ENCODE assay signal across 1 cellular context in the genomic region with DNA sequence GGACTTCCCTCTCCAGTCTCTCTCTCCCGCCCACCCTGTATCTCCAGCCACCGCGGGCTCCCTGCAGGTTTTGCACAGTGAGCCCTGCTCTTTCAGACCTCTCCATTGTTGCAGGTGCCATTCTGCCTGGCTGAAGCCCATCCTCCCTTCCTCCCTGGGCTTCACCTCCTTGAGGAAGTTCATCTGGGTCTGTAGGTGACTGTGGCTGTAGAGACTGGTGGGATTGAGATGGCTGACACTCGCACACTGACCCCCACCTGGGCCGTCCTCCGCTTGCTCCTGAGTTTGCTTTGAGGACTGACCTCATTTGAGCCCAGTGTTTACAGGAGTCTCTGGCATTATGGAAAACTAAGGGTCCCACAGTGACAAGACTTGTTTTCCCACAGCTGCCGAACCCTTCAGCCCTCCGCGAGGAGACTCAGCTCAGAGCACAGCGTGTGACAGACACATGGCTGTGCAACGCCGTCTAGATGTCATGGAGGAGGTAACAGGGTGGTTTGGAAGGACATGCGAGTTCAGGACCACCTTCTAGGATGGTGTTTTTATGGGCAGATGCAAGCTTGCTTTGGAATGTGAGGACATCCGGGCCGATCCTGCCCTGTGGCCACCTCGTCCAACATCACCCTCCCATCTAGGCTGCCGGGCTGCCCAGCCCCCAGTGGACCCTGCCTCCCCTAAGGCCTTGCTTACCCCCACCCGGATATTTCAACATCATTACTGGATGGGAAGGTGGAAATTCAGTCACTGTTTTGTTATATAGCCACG.
TF ChIP-seq lines count a peak whose summit lies in the region.

No MANE protein-coding gene starts in this region.

TF ChIP-seq in HepG2, 621 proteins besides CTCF, POLR2A, EP300 and RAD21:
- no peak for TF ChIP-seq TMF1 (CRISPR knock-in tag; IDR thresholded peaks at IDR 0.05; ENCODE audit: low read depth)
- TF ChIP-seq, protein P1, sequence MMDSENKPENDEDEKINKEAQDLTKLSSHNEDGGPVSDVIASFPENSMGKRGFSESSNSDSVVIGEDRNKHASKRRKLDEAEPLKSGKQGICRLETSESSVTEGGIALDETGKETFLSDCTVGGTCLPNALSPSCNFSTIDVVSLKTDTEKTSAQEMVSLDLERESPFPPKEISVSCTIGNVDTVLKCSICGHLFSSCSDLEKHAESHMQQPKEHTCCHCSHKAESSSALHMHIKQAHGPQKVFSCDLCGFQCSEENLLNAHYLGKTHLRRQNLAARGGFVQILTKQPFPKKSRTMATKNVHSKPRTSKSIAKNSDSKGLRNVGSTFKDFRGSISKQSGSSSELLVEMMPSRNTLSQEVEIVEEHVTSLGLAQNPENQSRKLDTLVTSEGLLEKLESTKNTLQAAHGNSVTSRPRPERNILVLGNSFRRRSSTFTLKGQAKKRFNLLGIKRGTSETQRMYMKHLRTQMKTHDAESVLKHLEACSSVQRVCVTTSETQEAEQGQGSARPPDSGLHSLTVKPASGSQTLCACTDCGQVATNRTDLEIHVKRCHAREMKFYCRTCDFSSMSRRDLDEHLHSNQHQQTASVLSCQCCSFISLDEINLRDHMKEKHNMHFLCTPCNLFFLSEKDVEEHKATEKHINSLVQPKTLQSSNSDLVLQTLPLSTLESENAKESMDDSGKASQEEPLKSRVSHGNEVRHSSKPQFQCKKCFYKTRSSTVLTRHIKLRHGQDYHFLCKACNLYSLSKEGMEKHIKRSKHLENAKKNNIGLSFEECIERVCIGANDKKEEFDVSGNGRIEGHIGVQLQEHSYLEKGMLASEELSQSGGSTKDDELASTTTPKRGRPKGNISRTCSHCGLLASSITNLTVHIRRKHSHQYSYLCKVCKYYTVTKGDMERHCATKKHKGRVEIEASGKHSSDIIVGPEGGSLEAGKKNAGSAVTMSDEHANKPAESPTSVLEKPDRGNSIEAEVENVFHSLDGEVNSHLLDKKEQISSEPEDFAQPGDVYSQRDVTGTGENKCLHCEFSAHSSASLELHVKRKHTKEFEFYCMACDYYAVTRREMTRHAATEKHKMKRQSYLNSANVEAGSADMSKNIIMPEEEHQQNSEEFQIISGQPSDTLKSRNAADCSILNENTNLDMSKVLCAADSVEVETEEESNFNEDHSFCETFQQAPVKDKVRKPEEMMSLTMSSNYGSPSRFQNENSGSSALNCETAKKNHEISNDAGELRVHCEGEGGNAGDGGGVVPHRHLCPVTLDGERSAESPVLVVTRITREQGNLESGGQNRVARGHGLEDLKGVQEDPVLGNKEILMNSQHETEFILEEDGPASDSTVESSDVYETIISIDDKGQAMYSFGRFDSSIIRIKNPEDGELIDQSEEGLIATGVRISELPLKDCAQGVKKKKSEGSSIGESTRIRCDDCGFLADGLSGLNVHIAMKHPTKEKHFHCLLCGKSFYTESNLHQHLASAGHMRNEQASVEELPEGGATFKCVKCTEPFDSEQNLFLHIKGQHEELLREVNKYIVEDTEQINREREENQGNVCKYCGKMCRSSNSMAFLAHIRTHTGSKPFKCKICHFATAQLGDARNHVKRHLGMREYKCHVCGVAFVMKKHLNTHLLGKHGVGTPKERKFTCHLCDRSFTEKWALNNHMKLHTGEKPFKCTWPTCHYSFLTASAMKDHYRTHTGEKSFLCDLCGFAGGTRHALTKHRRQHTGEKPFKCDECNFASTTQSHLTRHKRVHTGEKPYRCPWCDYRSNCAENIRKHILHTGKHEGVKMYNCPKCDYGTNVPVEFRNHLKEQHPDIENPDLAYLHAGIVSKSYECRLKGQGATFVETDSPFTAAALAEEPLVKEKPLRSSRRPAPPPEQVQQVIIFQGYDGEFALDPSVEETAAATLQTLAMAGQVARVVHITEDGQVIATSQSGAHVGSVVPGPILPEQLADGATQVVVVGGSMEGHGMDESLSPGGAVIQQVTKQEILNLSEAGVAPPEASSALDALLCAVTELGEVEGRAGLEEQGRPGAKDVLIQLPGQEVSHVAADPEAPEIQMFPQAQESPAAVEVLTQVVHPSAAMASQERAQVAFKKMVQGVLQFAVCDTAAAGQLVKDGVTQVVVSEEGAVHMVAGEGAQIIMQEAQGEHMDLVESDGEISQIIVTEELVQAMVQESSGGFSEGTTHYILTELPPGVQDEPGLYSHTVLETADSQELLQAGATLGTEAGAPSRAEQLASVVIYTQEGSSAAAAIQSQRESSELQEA (CRISPR knock-in tag; IDR thresholded peaks at IDR 0.05; ENCODE audit: not compliant biosample characterization), result no peak
- 0 out of 2 replicates have a peak, but pooled peaks have one; percentile 6 for TF ChIP-seq SALL1 (CRISPR knock-in tag; IDR thresholded peaks at IDR 0.05)
- TF ChIP-seq NR2C2 (CRISPR knock-in tag; IDR thresholded peaks at IDR 0.05; ENCODE audit: borderline replicate concordance), result no peak
- TF ChIP-seq TEAD3 (CRISPR knock-in tag; optimal IDR thresholded peaks at IDR 0.05; ENCODE audit: borderline replicate concordance), result peak; percentile 18
- no peak for TF ChIP-seq ZNF839 (CRISPR knock-in tag; IDR thresholded peaks at IDR 0.05; ENCODE audit: borderline replicate concordance)
- TF ChIP-seq SNAI1 (CRISPR knock-in tag; IDR thresholded peaks at IDR 0.05; ENCODE audit: borderline replicate concordance), result no peak
